12 cellular contexts compared by ENCODE assay signal in the genomic region with DNA sequence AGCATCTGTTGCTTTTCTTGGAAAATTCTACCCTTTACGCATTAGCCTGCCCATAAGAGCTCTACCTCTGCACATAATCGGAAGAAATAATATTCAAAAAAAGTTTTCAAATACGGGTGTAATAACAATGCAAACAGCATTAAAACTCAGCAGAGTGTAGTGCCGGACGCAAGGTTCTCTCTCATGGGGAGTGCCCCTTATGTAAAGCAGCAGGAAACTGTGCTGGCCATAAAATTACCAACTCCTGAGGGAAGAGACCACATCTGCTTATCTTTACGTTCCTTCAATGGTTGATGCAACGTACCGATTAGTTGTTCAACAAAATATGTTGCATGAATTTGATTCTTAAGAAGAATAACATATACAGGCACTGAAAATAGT.
A peak's percentile ranks its signal among the peaks of the same experiment; 100 is the strongest.
DNase-seq lines count a peak whose midpoint lies in the region; ATAC-seq and TF ChIP-seq lines count a peak whose summit lies in the region.
"Had no signal": no experiment of that assay in that cellular context is flagged by ENCODE, and none has a peak within 500 bp of the region (broad histone marks: within the 10 kb centered on the region; RNA-seq: fewer than 3 reads in every experiment).

No MANE protein-coding gene starts in this region.

- H3K9me3 Mint-ChIP-seq in nephron progenitor cell (peaks cover 9% of the 10 kb centered on the region), neural progenitor cell (no peaks in the 10 kb centered on the region), chondrocyte (ENCODE audit: low read depth) (peaks cover 2% of the 10 kb centered on the region)

- no peak for TF ChIP-seq CTCF in Loucy (conservative IDR thresholded peaks at IDR 0.05; ENCODE audit: low read length)
- no peak for TF ChIP-seq CTCF in nephron progenitor cell (IDR thresholded peaks at IDR 0.05)
- no peak for TF ChIP-seq CTCF in right lobe of liver (IDR thresholded peaks at IDR 0.05)
- no peak for TF ChIP-seq CTCF in neural progenitor cell (IDR thresholded peaks at IDR 0.05)
- TF ChIP-seq CTCF in chondrocyte (IDR thresholded peaks at IDR 0.05): no peak

- H3K27ac ChIP-seq in right lobe of liver: no peak overlapping the region
- H3K27ac ChIP-seq in neural progenitor cell: no peak overlapping the region

- peaks cover 4% of the 10 kb centered on the region for H3K27me3 Mint-ChIP-seq in nephron progenitor cell (ENCODE audit: low read depth, poor library complexity)
- H3K27me3 Mint-ChIP-seq in neural progenitor cell (ENCODE audit: insufficient read depth, low read depth): peaks cover 2% of the 10 kb centered on the region
- peaks cover 9% of the 10 kb centered on the region for H3K27me3 Mint-ChIP-seq in chondrocyte (ENCODE audit: low read depth)

- H3K4me3 Mint-ChIP-seq in nephron progenitor cell (peak overlapping the region; percentile 37), neural progenitor cell (no peak overlapping the region), chondrocyte (ENCODE audit: unreplicated experiment) (no peak overlapping the region)

- H3K27me3 ChIP-seq in Loucy (ENCODE audit: insufficient read depth, low read length, poor library complexity, severe bottlenecking) (no peaks in the 10 kb centered on the region), right lobe of liver (no peaks in the 10 kb centered on the region), neural progenitor cell (no peaks in the 10 kb centered on the region)

- intact Hi-C loops in right lobe of liver (cut with DNase I): loop anchor here in 1 of 2 donors (10.0 kb wide), 1 partner anchor 224 kb away; no protein-coding TSS in a partner anchor

- no peaks in the 10 kb centered on the region for H4K20me1 ChIP-seq in Loucy (ENCODE audit: insufficient read depth, low read length, poor library complexity, severe bottlenecking)
- no peaks in the 10 kb centered on the region for H4K20me1 ChIP-seq in neural progenitor cell (ENCODE audit: low read depth)

- H3K4me1 ChIP-seq in Loucy (ENCODE audit: insufficient read depth, low read length, poor library complexity, severe bottlenecking) (peaks cover 43% of the 10 kb centered on the region), right lobe of liver (no peaks in the 10 kb centered on the region), neural progenitor cell (no peaks in the 10 kb centered on the region)

- no peaks in the 10 kb centered on the region for H3K36me3 ChIP-seq in Loucy (ENCODE audit: insufficient read depth, low read length)
- H3K36me3 ChIP-seq in right lobe of liver: no peaks in the 10 kb centered on the region
- no peaks in the 10 kb centered on the region for H3K36me3 ChIP-seq in neural progenitor cell

- no peaks in the 10 kb centered on the region for H3K9me2 ChIP-seq in Loucy (replicated peaks; ENCODE audit: low read depth, low read length)

- DNase-seq in nephron progenitor cell (no peak), right lobe of liver (no peak), neural progenitor cell (ENCODE audit: low spot score) (no peak), chondrocyte (ENCODE audit: low spot score) (no peak)
- no peak for DNase-seq in activated CD4-positive, alpha-beta T cell treated with anti-CD3 and anti-CD28 coated beads, Interleukin-2, amount 50 U/mL, for 1 hour
- DNase-seq: activated CD8-positive, alpha-beta memory T cell treated with anti-CD3 and anti-CD28 coated beads for 24 hours; cortex of kidney; NCI-H524 treated with DMSO at 0.1 percent for 48 hours had no signal

- H3K36me3 Mint-ChIP-seq in nephron progenitor cell (ENCODE audit: low read depth) (peaks cover under 1% of the 10 kb centered on the region), neural progenitor cell (no peaks in the 10 kb centered on the region), chondrocyte (ENCODE audit: low read depth) (no peaks in the 10 kb centered on the region)

- WGBS in right lobe of liver (ENCODE audit: insufficient coverage, low coverage, low lambda C conversion rate, missing lambda C conversion rate): 57% methylated on average over 8 of the region's 8 CpGs

- H3K9ac ChIP-seq in Loucy (ENCODE audit: low read depth, low read length, poor library complexity, severe bottlenecking) (peak overlapping the region; percentile 77), neural progenitor cell (no peak overlapping the region)

- H3K4me2 ChIP-seq in Loucy (ENCODE audit: low read depth, low read length, poor library complexity, severe bottlenecking): peak overlapping the region; percentile 86
- no peak overlapping the region for H3K4me2 ChIP-seq in neural progenitor cell

- H3F3A ChIP-seq in Loucy (ENCODE audit: low read depth) (peaks cover 18% of the 10 kb centered on the region), neural progenitor cell (ENCODE audit: low read depth) (no peaks in the 10 kb centered on the region)

- peak overlapping the region; percentile 48; the same call in 1 of the 2 replicates for H2AFZ ChIP-seq in Loucy (ENCODE audit: low read length)
- no peak overlapping the region for H2AFZ ChIP-seq in neural progenitor cell (replicated peaks)

- H3K4me3 ChIP-seq in Loucy (ENCODE audit: low read length, poor library complexity, severe bottlenecking) (peak overlapping the region; percentile 73), right lobe of liver (no peak overlapping the region), neural progenitor cell (no peak overlapping the region)
- H3K4me3 ChIP-seq: smooth muscle cell had no signal

- H3K4me1 Mint-ChIP-seq in nephron progenitor cell (peaks cover 71% of the 10 kb centered on the region), neural progenitor cell (peaks cover 20% of the 10 kb centered on the region), chondrocyte (ENCODE audit: low read depth) (peaks cover 27% of the 10 kb centered on the region)

- H3K79me2 ChIP-seq in Loucy (ENCODE audit: insufficient read depth, low read length): no peaks in the 10 kb centered on the region
- no peaks in the 10 kb centered on the region for H3K79me2 ChIP-seq in neural progenitor cell (ENCODE audit: low read depth)

- H3K9me3 ChIP-seq in Loucy (ENCODE audit: insufficient read depth, low read depth, low read length) (peaks cover 5% of the 10 kb centered on the region; the same call in 1 of the 2 replicates), right lobe of liver (no peaks in the 10 kb centered on the region), neural progenitor cell (ENCODE audit: low read depth) (no peaks in the 10 kb centered on the region)

- ATAC-seq in HG02642 (IDR thresholded peaks at IDR 0.05; ENCODE audit: poor library complexity, unreplicated experiment) (peak; percentile 85), right lobe of liver (no peak)

- TF ChIP-seq POLR2A in GM18951 (IDR thresholded peaks at IDR 0.05; ENCODE audit: extremely low read depth, insufficient read depth, insufficient read length) (peak; percentile 34), right lobe of liver (IDR thresholded peaks at IDR 0.05) (no peak)

- H3K27ac Mint-ChIP-seq in nephron progenitor cell (peak overlapping the region; percentile 78), neural progenitor cell (no peak overlapping the region), chondrocyte (ENCODE audit: unreplicated experiment) (no peak overlapping the region)

- in situ Hi-C loops in GM18951 (cut with MboI; ENCODE audit: low sequenced_read_pairs, unreplicated experiment): no loop called here
